In genomic region chr3:172120912-172121311, GRCh38 we compare ENCODE assay signal across 25 cellular contexts.
DNase-seq lines count a peak whose midpoint lies in the region; ATAC-seq and TF ChIP-seq lines count a peak whose summit lies in the region.
"Had no signal": no experiment of that assay in that cellular context is flagged by ENCODE, and none has a peak within 500 bp of the region (broad histone marks: within the 10 kb centered on the region; RNA-seq: fewer than 3 reads in every experiment).

No MANE protein-coding gene starts in this region.

- H3K27me3 Mint-ChIP-seq in activated CD4-positive, alpha-beta T cell treated with anti-CD3 and anti-CD28 coated beads, Interleukin-2, amount 10 ng/mL, durations not matched to agents 24 days and 14 days: no peaks in the 10 kb centered on the region
- no peaks in the 10 kb centered on the region for H3K27me3 Mint-ChIP-seq in activated CD4-positive, alpha-beta T cell treated with anti-CD3 and anti-CD28 coated beads for 36 hours
- H3K27me3 Mint-ChIP-seq: CD4-positive, alpha-beta T cell had no signal

- H3K79me2 ChIP-seq in hepatocyte (peaks cover 85% of the 10 kb centered on the region), smooth muscle cell (ENCODE audit: low read depth) (peaks cover 100% of the 10 kb centered on the region)

- H3K4me1 ChIP-seq in HEK293 (ENCODE audit: control insufficient read depth, insufficient read depth, low read length): peaks cover 12% of the 10 kb centered on the region
- peaks cover 21% of the 10 kb centered on the region for H3K4me1 ChIP-seq in hepatocyte (ENCODE audit: insufficient read depth)
- peaks cover 15% of the 10 kb centered on the region for H3K4me1 ChIP-seq in smooth muscle cell (ENCODE audit: low read depth)

- no peaks in the 10 kb centered on the region for H3K9me3 ChIP-seq in HEK293 (ENCODE audit: control insufficient read depth, insufficient read depth, low read depth, low read length)
- no peaks in the 10 kb centered on the region for H3K9me3 ChIP-seq in hepatocyte (ENCODE audit: low read depth)
- no peaks in the 10 kb centered on the region for H3K9me3 ChIP-seq in smooth muscle cell (replicated peaks; ENCODE audit: low read depth)
- H3K9me3 ChIP-seq: A549; BE2C; BLaER1 treated with 17β-estradiol and CSF1 and Interleukin-3, amounts not matched to agents 10 nM and 100 nM had no signal

- peaks cover 1% of the 10 kb centered on the region for H3K4me1 Mint-ChIP-seq in activated CD4-positive, alpha-beta T cell treated with anti-CD3 and anti-CD28 coated beads, Interleukin-2, amount 10 ng/mL, durations not matched to agents 24 days and 14 days
- peaks cover 3% of the 10 kb centered on the region for H3K4me1 Mint-ChIP-seq in activated CD4-positive, alpha-beta T cell treated with anti-CD3 and anti-CD28 coated beads for 36 hours

- DNase-seq in activated CD4-positive, alpha-beta T cell treated with anti-CD3 and anti-CD28 coated beads, Interleukin-2, amount 10 ng/mL, durations not matched to agents 24 days and 14 days: peak; percentile 46
- no peak for DNase-seq in activated CD4-positive, alpha-beta T cell treated with anti-CD3 and anti-CD28 coated beads for 36 hours
- DNase-seq in hepatocyte (ENCODE audit: low spot score) (no peak), smooth muscle cell (lab: John Stamatoyannopoulos, UW; ENCODE audit: unreplicated experiment) (no peak), ecto neural progenitor cell (ENCODE audit: low spot score) (no peak)
- DNase-seq: 8988T; ACHN; AML-193; BE2C; CD4-positive, alpha-beta T cell; CD8-positive, alpha-beta memory T cell; DMS 273 treated with DMSO at 0.1 percent for 48 hours; DMS79; EL; GDM1; H9; HFFc6 had no signal

- CTCF ChIA-PET in activated CD4-positive, alpha-beta T cell treated with anti-CD3 and anti-CD28 coated beads for 36 hours (lab: Charles Lee): no interaction called here
- CTCF ChIA-PET in HEK293 (lab: Yijun Ruan, JAX): no interaction called here

- TF ChIP-seq CTCF in HEK293 (tag by site-specific recombination; IDR thresholded peaks at IDR 0.05) (no peak), hepatocyte (IDR thresholded peaks at IDR 0.05; ENCODE audit: poor library complexity) (no peak), smooth muscle cell (IDR thresholded peaks at IDR 0.05; ENCODE audit: borderline replicate concordance, insufficient read depth, poor library complexity, severe bottlenecking) (no peak)

- POLR2A ChIA-PET in activated CD4-positive, alpha-beta T cell treated with anti-CD3 and anti-CD28 coated beads for 36 hours (lab: Charles Lee): no interaction called here
- POLR2A ChIA-PET in HEK293 (lab: Yijun Ruan, JAX): no interaction called here

- H3K4me2 ChIP-seq in hepatocyte (no peak overlapping the region), smooth muscle cell (no peak overlapping the region)
- H3K4me2 ChIP-seq: A549; BLaER1 treated with 17β-estradiol and CSF1 and Interleukin-3, amounts not matched to agents 10 nM and 100 nM; GM23338 had no signal

- no peak overlapping the region for H3K27ac ChIP-seq in HEK293 (ENCODE audit: extremely low read depth, low read depth, low read length)
- H3K27ac ChIP-seq in hepatocyte: peak overlapping the region; percentile 17
- peak overlapping the region; percentile 99 for H3K27ac ChIP-seq in smooth muscle cell (ENCODE audit: low read depth)
- H3K27ac ChIP-seq: BLaER1 treated with 17β-estradiol and CSF1 and Interleukin-3, amounts not matched to agents 10 nM and 100 nM had no signal

- 95% methylated on average over 6 of the region's 6 CpGs for WGBS in hepatocyte (ENCODE audit: low lambda C conversion rate, missing lambda C conversion rate)
- 95% methylated on average over 6 of the region's 6 CpGs for WGBS in smooth muscle cell (ENCODE audit: low lambda C conversion rate)

- peaks cover 74% of the 10 kb centered on the region for H3F3A ChIP-seq in smooth muscle cell (ENCODE audit: low read depth)

- H4K20me1 ChIP-seq in hepatocyte (ENCODE audit: insufficient read depth, poor library complexity, severe bottlenecking) (peaks cover 2% of the 10 kb centered on the region), smooth muscle cell (ENCODE audit: low read depth) (peaks cover 100% of the 10 kb centered on the region)

- peaks cover 0 to under 1% of the 10 kb centered on the region in 2 experiments; a peak in 1 of 3 replicates for H3K36me3 ChIP-seq in HEK293 (ENCODE audit: control insufficient read depth in 2 of 2, insufficient read depth in 1 of 2, low read length in 2 of 2)
- no peaks in the 10 kb centered on the region for H3K36me3 ChIP-seq in hepatocyte (replicated peaks; ENCODE audit: insufficient read depth, low read depth)
- peaks cover 9% of the 10 kb centered on the region for H3K36me3 ChIP-seq in smooth muscle cell (ENCODE audit: low read depth)

- no peak overlapping the region for H3K4me3 Mint-ChIP-seq in activated CD4-positive, alpha-beta T cell treated with anti-CD3 and anti-CD28 coated beads, Interleukin-2, amount 10 ng/mL, durations not matched to agents 24 days and 14 days
- no peak overlapping the region for H3K4me3 Mint-ChIP-seq in activated CD4-positive, alpha-beta T cell treated with anti-CD3 and anti-CD28 coated beads for 36 hours
- H3K4me3 Mint-ChIP-seq: CD14-positive monocyte; CD4-positive, alpha-beta T cell; CD8-positive, alpha-beta memory T cell; GM23338; H9; HFFc6 had no signal

- no peaks in the 10 kb centered on the region for H3K9me2 ChIP-seq in hepatocyte (replicated peaks; ENCODE audit: insufficient read depth)

- H3K4me3 ChIP-seq in HEK293 (ENCODE audit: low read depth, low read length): no peak overlapping the region
- no peak overlapping the region for H3K4me3 ChIP-seq in hepatocyte
- no peak overlapping the region for H3K4me3 ChIP-seq in smooth muscle cell
- H3K4me3 ChIP-seq: A549; BLaER1 treated with 17β-estradiol and CSF1 and Interleukin-3, amounts not matched to agents 10 nM and 100 nM; GM12878; GM23338 had no signal

- ATAC-seq in activated CD4-positive, alpha-beta T cell treated with anti-CD3 and anti-CD28 coated beads for 36 hours: no peak
- no peak for ATAC-seq in GM18907 (IDR thresholded peaks at IDR 0.05; ENCODE audit: unreplicated experiment)
- ATAC-seq: A549, GM12878, GM23338, HCT116 had no signal

- H3K27me3 ChIP-seq in hepatocyte (no peaks in the 10 kb centered on the region), smooth muscle cell (ENCODE audit: low read depth) (no peaks in the 10 kb centered on the region)
- H3K27me3 ChIP-seq: BE2C; BLaER1 treated with 17β-estradiol and CSF1 and Interleukin-3, amounts not matched to agents 10 nM and 100 nM had no signal

- no peak overlapping the region for H3K9ac ChIP-seq in smooth muscle cell (ENCODE audit: low read depth)
- H3K9ac ChIP-seq: BLaER1 treated with 17β-estradiol and CSF1 and Interleukin-3, amounts not matched to agents 10 nM and 100 nM had no signal

- H3K27ac Mint-ChIP-seq in activated CD4-positive, alpha-beta T cell treated with anti-CD3 and anti-CD28 coated beads, Interleukin-2, amount 10 ng/mL, durations not matched to agents 24 days and 14 days: no peak overlapping the region
- H3K27ac Mint-ChIP-seq in activated CD4-positive, alpha-beta T cell treated with anti-CD3 and anti-CD28 coated beads for 36 hours: no peak overlapping the region
- H3K27ac Mint-ChIP-seq: CD4-positive, alpha-beta T cell; H9 had no signal

- H2AFZ ChIP-seq in hepatocyte: no peak overlapping the region
- no peak overlapping the region for H2AFZ ChIP-seq in smooth muscle cell (ENCODE audit: low read depth)
- H2AFZ ChIP-seq: GM23338 had no signal

- peaks cover 18% of the 10 kb centered on the region for H3K36me3 Mint-ChIP-seq in activated CD4-positive, alpha-beta T cell treated with anti-CD3 and anti-CD28 coated beads, Interleukin-2, amount 10 ng/mL, durations not matched to agents 24 days and 14 days (ENCODE audit: low read depth)
- H3K36me3 Mint-ChIP-seq in activated CD4-positive, alpha-beta T cell treated with anti-CD3 and anti-CD28 coated beads for 36 hours (ENCODE audit: low read depth): peaks cover 14% of the 10 kb centered on the region

- H3K9me3 Mint-ChIP-seq in activated CD4-positive, alpha-beta T cell treated with anti-CD3 and anti-CD28 coated beads, Interleukin-2, amount 10 ng/mL, durations not matched to agents 24 days and 14 days: no peaks in the 10 kb centered on the region
- H3K9me3 Mint-ChIP-seq in activated CD4-positive, alpha-beta T cell treated with anti-CD3 and anti-CD28 coated beads for 36 hours (ENCODE audit: low read depth): no peaks in the 10 kb centered on the region
- H3K9me3 Mint-ChIP-seq: CD14-positive monocyte; CD4-positive, alpha-beta T cell; CD8-positive, alpha-beta memory T cell; GM23338; H9; HFFc6 had no signal

- intact Hi-C loops in activated CD4-positive, alpha-beta T cell treated with anti-CD3 and anti-CD28 coated beads, Interleukin-2, amount 10 ng/mL, durations not matched to agents 24 days and 14 days (cut with micrococcal nuclease): no loop called here
- intact Hi-C loops in activated CD4-positive, alpha-beta T cell treated with anti-CD3 and anti-CD28 coated beads for 36 hours (cut with DNase I, micrococcal nuclease): no loop called here

TF ChIP-seq in HEK293, 187 proteins besides CTCF, POLR2A, EP300 and RAD21:
- TF ChIP-seq TRIM28 (IDR thresholded peaks at IDR 0.05; ENCODE audit: borderline replicate concordance, low read length) (no peak), ZNF600 (tag by site-specific recombination; IDR thresholded peaks at IDR 0.05) (0 out of 2 replicates have a peak, but pooled peaks have one; percentile 18), ZNF214 (tag by site-specific recombination; IDR thresholded peaks at IDR 0.05; ENCODE audit: borderline replicate concordance) (no peak)
